19 cellular contexts compared by ENCODE assay signal in the genomic region with DNA sequence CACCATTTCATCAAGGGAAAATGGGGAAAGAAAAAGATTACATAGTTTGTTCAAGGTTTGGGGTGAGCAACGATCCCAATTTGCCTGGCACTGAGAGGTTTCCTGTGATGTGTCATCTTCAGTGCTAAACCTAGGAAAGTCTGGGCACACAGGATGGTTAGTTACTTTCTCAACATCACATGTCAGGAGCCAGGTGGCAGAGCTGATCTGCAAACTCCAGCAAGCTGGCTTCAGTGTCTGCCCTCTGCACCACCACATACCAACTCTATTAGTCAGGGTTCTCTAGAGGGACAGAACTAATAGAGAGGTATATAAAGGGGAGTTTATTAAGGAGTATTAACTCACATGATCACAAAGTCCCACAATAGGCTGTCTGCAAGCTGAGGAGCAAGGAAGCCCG. TPM values are rescaled to one million over a fixed set of nuclear protein-coding genes. Genes with fewer than 3 reads are reported as not detected.
DNase-seq lines count a peak whose midpoint lies in the region; ATAC-seq, FAIRE-seq and TF ChIP-seq lines count a peak whose summit lies in the region.
"Had no signal": no experiment of that assay in that cellular context is flagged by ENCODE, and none has a peak within 500 bp of the region (broad histone marks: within the 10 kb centered on the region; RNA-seq: fewer than 3 reads in every experiment).

No MANE protein-coding gene starts in this region.

- DNase-seq in MCF 10A (ENCODE audit: unreplicated experiment): peak; percentile 72
- DNase-seq in breast epithelium (ENCODE audit: low spot score in 2 of 2): no peak
- peak; percentile 66 for DNase-seq in T1000 (lab: John Stamatoyannopoulos, UW)
- peak; percentile 34 for DNase-seq in fibroblast of pulmonary artery (ENCODE audit: low read depth)
- DNase-seq in activated CD4-positive, alpha-beta T cell treated with anti-CD3 and anti-CD28 coated beads for 48 hours: no peak
- no peak for DNase-seq in esophagus squamous epithelium (lab: John Stamatoyannopoulos, UW)
- DNase-seq in HepG2 (ENCODE audit: low spot score): no peak
- DNase-seq: activated CD4-positive, alpha-beta T cell treated with anti-CD3 and anti-CD28 coated beads for 4 hours; CD4-positive, alpha-beta memory T cell; cerebellar nuclear complex; naive B cell; SHP77; T-helper 9 cell had no signal

- peaks cover 2% of the 10 kb centered on the region for H3K36me3 Mint-ChIP-seq in MCF 10A (ENCODE audit: insufficient read depth, unreplicated experiment)
- H3K36me3 Mint-ChIP-seq: activated naive CD8-positive, alpha-beta T cell; CD4-positive, alpha-beta memory T cell had no signal

- 59 to 88% methylated on average over 2 of the region's 2 CpGs for WGBS in esophagus squamous epithelium, 2 donors
- 10% methylated on average over 2 of the region's 2 CpGs for WGBS in HepG2 (ENCODE audit: low lambda C conversion rate)

- no peak overlapping the region for H3K9ac ChIP-seq in HepG2 (ENCODE audit: insufficient read depth, low read depth, low read length)

- no peak for ATAC-seq in HG03045 (IDR thresholded peaks at IDR 0.05; ENCODE audit: unreplicated experiment)
- ATAC-seq in HepG2: no peak

- H3K9me3 ChIP-seq in breast epithelium: no peaks in the 10 kb centered on the region
- H3K9me3 ChIP-seq in esophagus squamous epithelium: no peaks in the 10 kb centered on the region
- no peaks in the 10 kb centered on the region for H3K9me3 ChIP-seq in HepG2 (ENCODE audit: low read length)
- H3K9me3 ChIP-seq: prostate gland had no signal

- H4K20me1 ChIP-seq in HepG2 (ENCODE audit: insufficient read depth, low read length): no peaks in the 10 kb centered on the region

- BruUV-seq in MCF 10A (replicated peaks; lab: Mats Ljungman, UMichigan) (no TSS peak), HepG2 (replicated peaks; lab: Mats Ljungman, UMichigan) (no TSS peak)

- in situ Hi-C loops in HepG2 (cut with HindIII; ENCODE audit: extremely low pct_ligation_motif_present, low pct_unique_long_range_greater_than_20kb): loop anchor here (25.0 kb wide), 1 partner anchor 390 kb away; no protein-coding TSS in a partner anchor

- no peaks in the 10 kb centered on the region for H3K27me3 ChIP-seq in breast epithelium
- H3K27me3 ChIP-seq in esophagus squamous epithelium: no peaks in the 10 kb centered on the region
- H3K27me3 ChIP-seq in HepG2 (ENCODE audit: control insufficient read depth in 1 of 2, insufficient read depth in 2 of 2, low read length in 2 of 2): no peaks in the 10 kb centered on the region

- H3K4me3 ChIP-seq in breast epithelium (no peak overlapping the region), fibroblast of pulmonary artery (replicated peaks; ENCODE audit: low read depth, low read length) (no peak overlapping the region), esophagus squamous epithelium (no peak overlapping the region), HepG2 (replicated peaks in 1 of 3; ENCODE audit: insufficient read depth in 1 of 3, low read depth in 2 of 3, low read length in 3 of 3) (no peak overlapping the region)
- H3K4me3 ChIP-seq: prostate gland had no signal

- TF ChIP-seq EP300 in HepG2 (IDR thresholded peaks at IDR 0.05; ENCODE audit: low read depth in 2 of 2, low read length in 2 of 2) (no peak), HepG2 (CRISPR knock-in tag; IDR thresholded peaks at IDR 0.05; ENCODE audit: borderline replicate concordance) (no peak)

- H3K4me3 Mint-ChIP-seq in MCF 10A (ENCODE audit: unreplicated experiment): no peak overlapping the region
- H3K4me3 Mint-ChIP-seq: activated naive CD8-positive, alpha-beta T cell; CD4-positive, alpha-beta memory T cell; naive B cell had no signal

- no peak overlapping the region for H3K4me2 ChIP-seq in HepG2 (ENCODE audit: low read depth, low read length)

- H3K27me3 Mint-ChIP-seq in MCF 10A (ENCODE audit: insufficient read depth, unreplicated experiment): no peaks in the 10 kb centered on the region
- H3K27me3 Mint-ChIP-seq: activated naive CD8-positive, alpha-beta T cell; CD4-positive, alpha-beta memory T cell had no signal

- CTCF ChIA-PET in MCF 10A (lab: Yijun Ruan, JAX) (no interaction called here), HepG2 (lab: Yijun Ruan, JAX; ENCODE audit: low intra/inter-chr PET ratio, low total read pairs) (no interaction called here)

- H3K27ac Mint-ChIP-seq in MCF 10A (ENCODE audit: low read depth, unreplicated experiment): peak overlapping the region; percentile 12
- H3K27ac Mint-ChIP-seq: activated naive CD8-positive, alpha-beta T cell; CD4-positive, alpha-beta memory T cell; naive B cell had no signal

- POLR2A ChIA-PET in MCF 10A (lab: Yijun Ruan, JAX): interaction anchor here (1.2 kb wide), 1 partner anchor 134 kb away, joined by 3 read pairs; no protein-coding TSS in a partner anchor
- POLR2A ChIA-PET in HepG2 (lab: Yijun Ruan, JAX): no interaction called here

- H3K4me1 ChIP-seq in breast epithelium (no peaks in the 10 kb centered on the region), esophagus squamous epithelium (no peaks in the 10 kb centered on the region), HepG2 (ENCODE audit: insufficient read depth, low read length) (no peaks in the 10 kb centered on the region)
- H3K4me1 ChIP-seq: prostate gland had no signal

- peaks cover 11% of the 10 kb centered on the region for H3K4me1 Mint-ChIP-seq in MCF 10A (ENCODE audit: insufficient read depth, unreplicated experiment)
- H3K4me1 Mint-ChIP-seq: CD4-positive, alpha-beta memory T cell; naive B cell had no signal

- H3K36me3 ChIP-seq in breast epithelium: no peaks in the 10 kb centered on the region
- H3K36me3 ChIP-seq in esophagus squamous epithelium: no peaks in the 10 kb centered on the region
- H3K36me3 ChIP-seq in HepG2 (replicated peaks in 1 of 2; ENCODE audit: control insufficient read depth in 1 of 2, insufficient read depth in 2 of 2, low read length in 2 of 2): no peaks in the 10 kb centered on the region
- H3K36me3 ChIP-seq: prostate gland had no signal

- TF ChIP-seq RAD21 in HepG2 (CRISPR knock-in tag; IDR thresholded peaks at IDR 0.05): no peak

- no peaks in the 10 kb centered on the region for H3K79me2 ChIP-seq in HepG2 (ENCODE audit: insufficient read depth, low read length)

- no peak for TF ChIP-seq POLR2A in breast epithelium (IDR thresholded peaks at IDR 0.05)
- no peak for TF ChIP-seq POLR2A in esophagus squamous epithelium (IDR thresholded peaks at IDR 0.05)
- no peak for TF ChIP-seq POLR2A in HepG2 (IDR thresholded peaks at IDR 0.05; ENCODE audit: insufficient read depth in 1 of 2, low read depth in 2 of 2, low read length in 2 of 2)

- H3K27ac ChIP-seq in breast epithelium (no peak overlapping the region), esophagus squamous epithelium (no peak overlapping the region), HepG2 (ENCODE audit: extremely low read length, insufficient read depth, low read length) (no peak overlapping the region)
- H3K27ac ChIP-seq: 22Rv1, prostate gland had no signal

- H3K9me3 Mint-ChIP-seq in MCF 10A (ENCODE audit: unreplicated experiment): peaks cover 8% of the 10 kb centered on the region

- TF ChIP-seq CTCF in MCF 10A (IDR thresholded peaks at IDR 0.05; ENCODE audit: unreplicated experiment) (no peak), breast epithelium (IDR thresholded peaks at IDR 0.05) (no peak), fibroblast of pulmonary artery (IDR thresholded peaks at IDR 0.05; ENCODE audit: low read length, missing control alignments) (no peak), esophagus squamous epithelium (IDR thresholded peaks at IDR 0.05) (no peak), HepG2 (CRISPR knock-in tag; IDR thresholded peaks at IDR 0.05) (no peak)

- no peak overlapping the region for H2AFZ ChIP-seq in HepG2 (ENCODE audit: low read length)

- FAIRE-seq in HepG2 (lab: Jason Lieb, UNC): no peak
- FAIRE-seq: endothelial cell of umbilical vein, G401.6 had no signal

- intact Hi-C loops in MCF 10A (cut with micrococcal nuclease): no loop called here
- intact Hi-C loops in breast epithelium (cut with DNase I; ENCODE audit: low total_unique reads): no loop called here
- intact Hi-C loops in esophagus squamous epithelium (cut with DNase I): no loop called here
- intact Hi-C loops in HepG2 (cut with micrococcal nuclease; ENCODE audit: unreplicated experiment): no loop called here

RNA-seq across cellular contexts. Expression of gene ADAM12, which starts 11.3 kb away (rescaled TPM):
- total RNA-seq in MCF 10A (2022): 2.2 and 3.1 TPM in 2 replicates
- total RNA-seq in breast epithelium: 10 to 100 TPM in 2 of 3 donors, 1 to 10 TPM in 1; 8.6 to 16.4 (median 13.9) TPM
- 1 to 10 TPM in 1 of 4 donors, under 1 TPM in 2, not detected in 1; 0.57 to 1.1 (median 0.76) TPM for total RNA-seq in esophagus squamous epithelium
- not detected in 2 replicates for total RNA-seq in HepG2 (2016; rRNA removed; fragmentation: Illumina TruSeq; extraction: Trizol)
- not detected in 2 replicates for total RNA-seq in HepG2 (2016; cell fraction: cytosol; rRNA removed; fragmentation: Illumina TruSeq; extraction: Trizol; ENCODE audit: low read depth)
- not detected in 2 replicates for total RNA-seq in HepG2 (2016; cell fraction: insoluble cytoplasmic fraction; rRNA removed; fragmentation: Illumina TruSeq; extraction: Trizol)
- total RNA-seq in HepG2 (2016; cell fraction: membrane; rRNA removed; fragmentation: Illumina TruSeq; extraction: Trizol): not detected in 2 replicates
- not detected in 2 replicates for total RNA-seq in HepG2 (2016; cell fraction: nucleus; rRNA removed; fragmentation: Illumina TruSeq; extraction: Trizol)
- not detected in 2 replicates for polyA plus RNA-seq in HepG2 (2011; rRNA removed)
- polyA plus RNA-seq in HepG2 (2011; cell fraction: cytosol; rRNA removed): not detected in 2 replicates
- polyA plus RNA-seq in HepG2 (2011; cell fraction: nucleus; rRNA removed): not detected in 2 replicates
- not detected in 2 replicates for polyA plus RNA-seq in HepG2 (2012)
- not detected in 2 replicates for polyA plus RNA-seq in HepG2 (2016; cell fraction: cytosol; fragmentation: Illumina TruSeq; extraction: Trizol; ENCODE audit: low read depth)
- polyA plus RNA-seq in HepG2 (2016; cell fraction: insoluble cytoplasmic fraction; fragmentation: Illumina TruSeq; extraction: Trizol; ENCODE audit: low read depth): not detected in 2 replicates
- not detected in 2 replicates for polyA plus RNA-seq in HepG2 (2016; cell fraction: membrane; fragmentation: Illumina TruSeq; extraction: Trizol; ENCODE audit: low read depth)
- not detected in 2 replicates for polyA plus RNA-seq in HepG2 (2016; cell fraction: nucleus; fragmentation: Illumina TruSeq; extraction: Trizol; ENCODE audit: insufficient read depth, low read depth)
- polyA minus RNA-seq in HepG2 (2011; rRNA and poly(A)+ RNA removed; ENCODE audit: low replicate concordance): 6.1 TPM in 1 of 2 replicates, not detected in the other
- polyA minus RNA-seq in HepG2 (2011; cell fraction: cytosol; rRNA and poly(A)+ RNA removed): not detected in 2 replicates
- not detected in 2 replicates for polyA minus RNA-seq in HepG2 (2011; cell fraction: nucleus; rRNA and poly(A)+ RNA removed)

Comparison
In these comparisons a context has a peak if more than half of its experiments do, and no peak if none do; other contexts are left out.
1. DNase-seq: peak in MCF 10A (single experiment), T1000 (single experiment) and fibroblast of pulmonary artery (single experiment); none in breast epithelium (0 of 2), activated CD4-positive, alpha-beta T cell treated with anti-CD3 and anti-CD28 coated beads for 48 hours (single experiment), esophagus squamous epithelium (single experiment) and HepG2 (single experiment).